In genomic region chr13:40189426-40189825, GRCh38 we compare ENCODE assay signal across 15 cellular contexts.
DNase-seq lines count a peak whose midpoint lies in the region; ATAC-seq and TF ChIP-seq lines count a peak whose summit lies in the region.
"Had no signal": no experiment of that assay in that cellular context is flagged by ENCODE, and none has a peak within 500 bp of the region (broad histone marks: within the 10 kb centered on the region; RNA-seq: fewer than 3 reads in every experiment).

No MANE protein-coding gene starts in this region.

- no peaks in the 10 kb centered on the region for H3K79me2 ChIP-seq in mesendoderm (ENCODE audit: control insufficient read depth, insufficient read depth, low read length)
- H3K79me2 ChIP-seq in smooth muscle cell (ENCODE audit: low read depth), result no peaks in the 10 kb centered on the region

- no peak overlapping the region for H2BK5ac ChIP-seq in mesendoderm (ENCODE audit: low read length)

- no peak overlapping the region for H3K4me2 ChIP-seq in mesendoderm (ENCODE audit: low read length)
- H3K4me2 ChIP-seq in smooth muscle cell, result no peak overlapping the region

- no peaks in the 10 kb centered on the region for H3K79me1 ChIP-seq in mesendoderm (ENCODE audit: low read length)

- H3K36me3 Mint-ChIP-seq in activated T-cell treated with anti-CD3 and anti-CD28 coated beads, Interleukin-2, amount 50 U/mL, for 72 hours (ENCODE audit: insufficient read depth in 2 of 2), result peaks cover 0 to under 1% of the 10 kb centered on the region in 2 donors
- peaks cover 12% of the 10 kb centered on the region for H3K36me3 Mint-ChIP-seq in activated naive CD8-positive, alpha-beta T cell treated with anti-CD3 and anti-CD28 coated beads, Interleukin-2, amount 10 ng/mL, durations not matched to agents 7 days and 5 days

- H3K27ac ChIP-seq in mesendoderm (ENCODE audit: low read depth, low read length) (no peak overlapping the region), temporal lobe (ENCODE audit: low read depth, low read length) (peak overlapping the region; percentile 98), smooth muscle cell (ENCODE audit: low read depth) (no peak overlapping the region)

- no peaks in the 10 kb centered on the region for H3K27me3 Mint-ChIP-seq in activated T-cell treated with anti-CD3 and anti-CD28 coated beads, Interleukin-2, amount 50 U/mL, for 72 hours (ENCODE audit: low read depth)
- no peaks in the 10 kb centered on the region for H3K27me3 Mint-ChIP-seq in activated naive CD8-positive, alpha-beta T cell treated with anti-CD3 and anti-CD28 coated beads, Interleukin-2, amount 10 ng/mL, durations not matched to agents 7 days and 5 days

- peaks cover 3% of the 10 kb centered on the region for H3K4me1 ChIP-seq in mesendoderm (ENCODE audit: control insufficient read depth, low read depth, low read length)
- H3K4me1 ChIP-seq in smooth muscle cell (ENCODE audit: low read depth), result peaks cover 32% of the 10 kb centered on the region

- H3K27me3 ChIP-seq in mesendoderm (ENCODE audit: insufficient read depth, low read length, poor library complexity), result no peaks in the 10 kb centered on the region
- H3K27me3 ChIP-seq in smooth muscle cell (ENCODE audit: low read depth), result no peaks in the 10 kb centered on the region

- peaks cover 75% of the 10 kb centered on the region for H3K4me1 Mint-ChIP-seq in activated T-cell treated with anti-CD3 and anti-CD28 coated beads, Interleukin-2, amount 50 U/mL, for 72 hours (ENCODE audit: low read depth)
- H3K4me1 Mint-ChIP-seq in activated naive CD8-positive, alpha-beta T cell treated with anti-CD3 and anti-CD28 coated beads, Interleukin-2, amount 10 ng/mL, durations not matched to agents 7 days and 5 days, result peaks cover 63% of the 10 kb centered on the region

- H3K4me3 ChIP-seq in mesendoderm (ENCODE audit: low read length), result no peak overlapping the region
- H3K4me3 ChIP-seq in smooth muscle cell, result no peak overlapping the region
- H3K4me3 ChIP-seq: GM12878, lung had no signal

- H3K9me3 ChIP-seq in smooth muscle cell (replicated peaks; ENCODE audit: low read depth), result no peaks in the 10 kb centered on the region

- H3K56ac ChIP-seq in mesendoderm (ENCODE audit: low read length), result peak overlapping the region; percentile 35

- H2BK120ac ChIP-seq in mesendoderm (ENCODE audit: low read depth, low read length), result no peak overlapping the region

- H3K9ac ChIP-seq in mesendoderm (ENCODE audit: low read length), result no peak overlapping the region
- H3K9ac ChIP-seq in smooth muscle cell (ENCODE audit: low read depth), result no peak overlapping the region

- H4K8ac ChIP-seq in mesendoderm (ENCODE audit: low read depth, low read length), result no peak overlapping the region

- no peaks in the 10 kb centered on the region for H4K20me1 ChIP-seq in smooth muscle cell (ENCODE audit: low read depth)

- no peak overlapping the region for H3K23ac ChIP-seq in mesendoderm (ENCODE audit: low read length)

- H3K36me3 ChIP-seq in mesendoderm (ENCODE audit: control insufficient read depth, insufficient read depth, low read length) (no peaks in the 10 kb centered on the region), smooth muscle cell (ENCODE audit: low read depth) (no peaks in the 10 kb centered on the region)

- no peak overlapping the region for H2AFZ ChIP-seq in smooth muscle cell (ENCODE audit: low read depth)

- H3K4ac ChIP-seq in mesendoderm (ENCODE audit: low read depth, low read length), result no peak overlapping the region

- peak overlapping the region; percentile 70 for H3K27ac Mint-ChIP-seq in activated T-cell treated with anti-CD3 and anti-CD28 coated beads, Interleukin-2, amount 50 U/mL, for 72 hours
- H3K27ac Mint-ChIP-seq in activated naive CD8-positive, alpha-beta T cell treated with anti-CD3 and anti-CD28 coated beads, Interleukin-2, amount 10 ng/mL, durations not matched to agents 7 days and 5 days, result peak overlapping the region; percentile 97
- H3K27ac Mint-ChIP-seq: H9 had no signal

- ATAC-seq in activated T-cell treated with anti-CD3 and anti-CD28 coated beads, Interleukin-2, amount 50 U/mL, for 72 hours (replicated peaks in 1 of 2), result peak; percentile 60 to 61
- peak; percentile 9 for ATAC-seq in activated naive CD8-positive, alpha-beta T cell treated with anti-CD3 and anti-CD28 coated beads, Interleukin-2, amount 10 ng/mL, durations not matched to agents 7 days and 5 days (ENCODE audit: low read depth)
- ATAC-seq: GM12878 had no signal

- TF ChIP-seq CTCF in smooth muscle cell (IDR thresholded peaks at IDR 0.05; ENCODE audit: borderline replicate concordance, insufficient read depth, poor library complexity, severe bottlenecking), result no peak

- peak; percentile 49 to 53 for DNase-seq in activated T-cell treated with anti-CD3 and anti-CD28 coated beads, Interleukin-2, amount 50 U/mL, for 72 hours
- no peak for DNase-seq in activated T-cell treated with anti-CD3 and anti-CD28 coated beads, Interleukin-2, amount 50 U/mL, for 1 hour
- no peak for DNase-seq in activated naive CD8-positive, alpha-beta T cell treated with anti-CD3 and anti-CD28 coated beads, Interleukin-2, amount 10 ng/mL, durations not matched to agents 7 days and 5 days
- DNase-seq in mesendoderm (no peak), NCI-H524 treated with DMSO at 0.1 percent for 48 hours (lab: John Stamatoyannopoulos, UW) (no peak), smooth muscle cell (lab: John Stamatoyannopoulos, UW; ENCODE audit: unreplicated experiment) (no peak), NCI-H446 treated with DMSO at 0.1 percent for 48 hours (lab: John Stamatoyannopoulos, UW) (no peak)
- DNase-seq: activated gamma-delta T cell treated with Interleukin-2 at 50 U/mL for 16 hours, DMS53, H9, NCI-H1417, NCI-H526 had no signal

- peak overlapping the region; percentile 55 for H2AK5ac ChIP-seq in mesendoderm (ENCODE audit: low read length)

- H3K4me3 Mint-ChIP-seq in activated T-cell treated with anti-CD3 and anti-CD28 coated beads, Interleukin-2, amount 50 U/mL, for 72 hours, result peak overlapping the region; percentile 83 to 88
- peak overlapping the region; percentile 80 for H3K4me3 Mint-ChIP-seq in activated naive CD8-positive, alpha-beta T cell treated with anti-CD3 and anti-CD28 coated beads, Interleukin-2, amount 10 ng/mL, durations not matched to agents 7 days and 5 days
- H3K4me3 Mint-ChIP-seq: H9 had no signal

- no peaks in the 10 kb centered on the region for H3K9me3 Mint-ChIP-seq in activated T-cell treated with anti-CD3 and anti-CD28 coated beads, Interleukin-2, amount 50 U/mL, for 72 hours
- peaks cover 2% of the 10 kb centered on the region for H3K9me3 Mint-ChIP-seq in activated naive CD8-positive, alpha-beta T cell treated with anti-CD3 and anti-CD28 coated beads, Interleukin-2, amount 10 ng/mL, durations not matched to agents 7 days and 5 days
- H3K9me3 Mint-ChIP-seq: H9 had no signal

- POLR2A ChIA-PET in activated naive CD8-positive, alpha-beta T cell treated with anti-CD3 and anti-CD28 coated beads, Interleukin-2, amount 10 ng/mL, durations not matched to agents 7 days and 5 days (lab: Charles Lee), result interaction anchor here (0.7 to 3.3 kb wide), 5 partner anchors 8 to 476 kb away, joined by 3 to 28 read pairs (median 6); no protein-coding TSS in a partner anchor

- WGBS in mesendoderm (ENCODE audit: extremely low coverage, insufficient coverage, low lambda C conversion rate), result no CpG with 5 or more reads among the region's 6 CpGs
- 91% methylated on average over 6 of the region's 6 CpGs for WGBS in smooth muscle cell (ENCODE audit: low lambda C conversion rate)

- H2BK15ac ChIP-seq in mesendoderm (replicated peaks; ENCODE audit: low read depth), result no peak overlapping the region

- no peak overlapping the region for H3K18ac ChIP-seq in mesendoderm (ENCODE audit: low read length)

- no peak overlapping the region for H4K5ac ChIP-seq in mesendoderm (ENCODE audit: low read length)

- H3F3A ChIP-seq in smooth muscle cell (ENCODE audit: low read depth), result peaks cover 16% of the 10 kb centered on the region

Comparison
In these comparisons a context has a peak if more than half of its experiments do, and no peak if none do; other contexts are left out.
1. DNase-seq: peak in activated T-cell treated with anti-CD3 and anti-CD28 coated beads, Interleukin-2, amount 50 U/mL, for 72 hours (2 of 2); none in activated T-cell treated with anti-CD3 and anti-CD28 coated beads, Interleukin-2, amount 50 U/mL, for 1 hour (single experiment), activated naive CD8-positive, alpha-beta T cell treated with anti-CD3 and anti-CD28 coated beads, Interleukin-2, amount 10 ng/mL, durations not matched to agents 7 days and 5 days (single experiment), mesendoderm (single experiment), NCI-H524 treated with DMSO at 0.1 percent for 48 hours (single experiment), smooth muscle cell (single experiment) and NCI-H446 treated with DMSO at 0.1 percent for 48 hours (single experiment).